ENCODE assay signal across 1 cellular context in genomic region chr11:63671322-63672155, GRCh38.
A peak's percentile ranks its signal among the peaks of the same experiment; 100 is the strongest.
TF ChIP-seq lines count a peak whose summit lies in the region.

ATL3 (minus strand) TSS chr11:63671376; CDS start chr11:63671335, 41 bp downstream.

TF ChIP-seq in K562, 482 proteins besides CTCF, POLR2A, EP300 and RAD21 (continued from another document and continues in another):
- peak; percentile 96 for TF ChIP-seq ZNF395 (CRISPR knock-in tag; IDR thresholded peaks at IDR 0.05)
- TF ChIP-seq ZNF507 (tag; conservative IDR thresholded peaks at IDR 0.05): no peak
- TF ChIP-seq MCM5 (IDR thresholded peaks at IDR 0.05; ENCODE audit: low read depth): no peak
- peak; percentile 99 for TF ChIP-seq IRF2 (CRISPR knock-in tag; IDR thresholded peaks at IDR 0.05)
- no peak for TF ChIP-seq SLC30A9 (CRISPR knock-in tag; IDR thresholded peaks at IDR 0.05)
- TF ChIP-seq MEF2D (tag; conservative IDR thresholded peaks at IDR 0.05; ENCODE audit: low read depth): peak; percentile 33; the same call in 1 of the 2 replicates
- peak; percentile 90 for TF ChIP-seq DMBX1 (CRISPR knock-in tag; IDR thresholded peaks at IDR 0.05; ENCODE audit: borderline replicate concordance)
- no peak for TF ChIP-seq POLR3A (IDR thresholded peaks at IDR 0.05; ENCODE audit: borderline replicate concordance, extremely low read depth, insufficient read depth, insufficient read length)
- TF ChIP-seq ZNF778 (CRISPR knock-in tag; IDR thresholded peaks at IDR 0.05): no peak
- TF ChIP-seq ZKSCAN1 (IDR thresholded peaks at IDR 0.05; ENCODE audit: low read depth, low read length): no peak
- no peak; the same call in 1 of the 2 replicates for TF ChIP-seq XRCC5 (IDR thresholded peaks at IDR 0.05; ENCODE audit: low read depth, low read length)
- TF ChIP-seq HNRNPH1 (optimal IDR thresholded peaks at IDR 0.05; ENCODE audit: low read depth, low read length): no peak
- no peak for TF ChIP-seq ATF4 (CRISPR knock-in tag; IDR thresholded peaks at IDR 0.05)
- TF ChIP-seq HMG20B (CRISPR knock-in tag; IDR thresholded peaks at IDR 0.05): no peak
- no peak; a peak in 1 of 4 replicates for TF ChIP-seq SIN3A (IDR thresholded peaks at IDR 0.05; ENCODE audit: borderline replicate concordance in 2 of 2, control insufficient read depth in 1 of 2, low read depth in 2 of 2, low read length in 2 of 2)
- TF ChIP-seq CAMTA2 (CRISPR knock-in tag; conservative IDR thresholded peaks at IDR 0.05): no peak
- TF ChIP-seq NR1H2 (CRISPR knock-in tag; IDR thresholded peaks at IDR 0.05): peak; percentile 99
- TF ChIP-seq RFX7 (CRISPR knock-in tag; IDR thresholded peaks at IDR 0.05): no peak
- TF ChIP-seq SRSF7 (optimal IDR thresholded peaks at IDR 0.05; ENCODE audit: low read depth, low read length): no peak
- peak; percentile 98 for TF ChIP-seq ATF2 (CRISPR knock-in tag; IDR thresholded peaks at IDR 0.05)
- TF ChIP-seq TBP (optimal IDR thresholded peaks at IDR 0.05; ENCODE audit: low read depth, low read length): peak; percentile 75
- peak; percentile 98 for TF ChIP-seq E2F4 (CRISPR knock-in tag; IDR thresholded peaks at IDR 0.05; ENCODE audit: low read depth)
- no peak for TF ChIP-seq SAFB2 (IDR thresholded peaks at IDR 0.05; ENCODE audit: borderline replicate concordance, low read depth, low read length, severe bottlenecking)
- no peak for TF ChIP-seq ID3 (CRISPR knock-in tag; IDR thresholded peaks at IDR 0.05)
- peak; percentile 73; the same call in 1 of the 2 replicates for TF ChIP-seq ID3 (tag; IDR thresholded peaks at IDR 0.05)
- TF ChIP-seq ZNF232 (CRISPR knock-in tag; IDR thresholded peaks at IDR 0.05): peak; percentile 100
- no peak for TF ChIP-seq NCOR1 (IDR thresholded peaks at IDR 0.05)
- no peak for TF ChIP-seq MYNN (IDR thresholded peaks at IDR 0.05)
- TF ChIP-seq MYNN (CRISPR knock-in tag; IDR thresholded peaks at IDR 0.05): no peak
- TF ChIP-seq ERF (CRISPR knock-in tag; IDR thresholded peaks at IDR 0.05): peak; percentile 92
- TF ChIP-seq HDAC6 (IDR thresholded peaks at IDR 0.05; ENCODE audit: low read depth, low read length): no peak
- peak; percentile 81 for TF ChIP-seq TEAD4 (IDR thresholded peaks at IDR 0.05; ENCODE audit: low read length)
- TF ChIP-seq TEAD4 (CRISPR knock-in tag; IDR thresholded peaks at IDR 0.05; ENCODE audit: borderline replicate concordance): peak; percentile 100
- no peak for TF ChIP-seq SMARCC2 (IDR thresholded peaks at IDR 0.05; ENCODE audit: low read depth)
- no peak for TF ChIP-seq NR2F6 (CRISPR knock-in tag; IDR thresholded peaks at IDR 0.05)
- TF ChIP-seq GATA2 (CRISPR knock-in tag; IDR thresholded peaks at IDR 0.05): peak; percentile 81
- TF ChIP-seq MBD1 (CRISPR knock-in tag; IDR thresholded peaks at IDR 0.05): no peak; the same call in 1 of the 2 replicates
- TF ChIP-seq ZNF780A (CRISPR knock-in tag; IDR thresholded peaks at IDR 0.05): no peak
- TF ChIP-seq ZNF239 (CRISPR knock-in tag; IDR thresholded peaks at IDR 0.05): peak; percentile 67
- no peak for TF ChIP-seq SAFB (IDR thresholded peaks at IDR 0.05; ENCODE audit: borderline replicate concordance, low read depth, low read length)
- peak; percentile 66 to 100 for TF ChIP-seq TEAD1 (CRISPR knock-in tag; IDR thresholded peaks at IDR 0.05)
- TF ChIP-seq ZNF551 (CRISPR knock-in tag; IDR thresholded peaks at IDR 0.05): no peak
- TF ChIP-seq ZNF609 (CRISPR knock-in tag; IDR thresholded peaks at IDR 0.05; ENCODE audit: borderline replicate concordance): peak; percentile 100
- TF ChIP-seq CEBPG (CRISPR knock-in tag; IDR thresholded peaks at IDR 0.05): peak; percentile 88; the same call in 1 of the 2 replicates
- TF ChIP-seq CEBPG (tag; conservative IDR thresholded peaks at IDR 0.05 in 1 of 2, IDR thresholded peaks at IDR 0.05 in 1 of 2): no peak
- no peak for TF ChIP-seq DLX4 (CRISPR knock-in tag; IDR thresholded peaks at IDR 0.05)
- TF ChIP-seq ZNF277 (CRISPR knock-in tag; IDR thresholded peaks at IDR 0.05; ENCODE audit: borderline replicate concordance): no peak
- TF ChIP-seq HDAC2 (IDR thresholded peaks at IDR 0.05): 0 out of 2 replicates have a peak, but pooled peaks have one; percentile 60
- TF ChIP-seq ZNF639 (CRISPR knock-in tag; conservative IDR thresholded peaks at IDR 0.05 in 1 of 2, IDR thresholded peaks at IDR 0.05 in 1 of 2): peak in 1 of 2 experiments; percentile 72; a peak in 2 of 4 replicates
- no peak for TF ChIP-seq ZNF212 (CRISPR knock-in tag; IDR thresholded peaks at IDR 0.05)
- TF ChIP-seq FOXK1 (CRISPR knock-in tag; IDR thresholded peaks at IDR 0.05; ENCODE audit: borderline replicate concordance): peak; percentile 100
- TF ChIP-seq ZNF76 (CRISPR knock-in tag; IDR thresholded peaks at IDR 0.05; ENCODE audit: borderline replicate concordance): peak; percentile 81; the same call in 1 of the 2 replicates
- TF ChIP-seq KDM4B (IDR thresholded peaks at IDR 0.05; ENCODE audit: borderline replicate concordance in 2 of 2, low read depth in 1 of 2): peak in 1 of 2 experiments; percentile 66; a peak in 1 of 4 replicates
- TF ChIP-seq ZNF134 (CRISPR knock-in tag; conservative IDR thresholded peaks at IDR 0.05): no peak
